In genomic region chr6:63635563-63636515, GRCh38 we compare ENCODE assay signal across 8 cellular contexts. TPM values are rescaled to one million over a fixed set of nuclear protein-coding genes. Genes with fewer than 3 reads are reported as not detected.
DNase-seq lines count a peak whose midpoint lies in the region; ATAC-seq and TF ChIP-seq lines count a peak whose summit lies in the region.

TSS of gene PHF3 (plus strand) at chr6:63635802. CDS start at chr6:63646552, 10,750 bp downstream.

- H3K9ac ChIP-seq in mucosa of rectum (ENCODE audit: low read depth in 1 of 2, low read length in 2 of 2), result peak within 1 kb of the TSS; percentile 86 to 95

- H3K4me1 ChIP-seq in PC-9 (replicated peaks; ENCODE audit: insufficient read depth) (peaks cover 37% of the 10 kb centered on the region), mucosa of rectum (ENCODE audit: control insufficient read depth in 2 of 2, insufficient read depth in 2 of 2, low read length in 2 of 2) (peaks cover 2 to 12% of the 10 kb centered on the region in 2 donors)

- H3K36me3 ChIP-seq in PC-9 (ENCODE audit: low read depth) (no peaks in the 10 kb centered on the region), mucosa of rectum (ENCODE audit: control insufficient read depth in 2 of 2, insufficient read depth in 2 of 2, low read length in 2 of 2) (no peaks in the 10 kb centered on the region)

- ATAC-seq in GM21717 (IDR thresholded peaks at IDR 0.05; ENCODE audit: unreplicated experiment), result peak; percentile 87

- H2AFZ ChIP-seq in PC-9, result peak within 1 kb of the TSS; percentile 89

- H4K20me1 ChIP-seq in PC-9 (ENCODE audit: insufficient read depth), result peaks cover 41% of the 10 kb centered on the region

- in situ Hi-C loops in KBM-7 (cut with MboI; ENCODE audit: low pct_unique_long_range_greater_than_20kb, low sequenced_read_pairs), result no loop called here

- TF ChIP-seq CTCF in PC-9 (conservative IDR thresholded peaks at IDR 0.05) (no peak; the same call in 1 of the 2 replicates), epithelial cell of proximal tubule (conservative IDR thresholded peaks at IDR 0.05; ENCODE audit: low read depth, low read length) (no peak)

- H3K27ac ChIP-seq in PC-9, result peak within 1 kb of the TSS; percentile 73
- peak within 1 kb of the TSS; percentile 98 for H3K27ac ChIP-seq in mucosa of rectum (ENCODE audit: low read depth in 2 of 2, low read length in 2 of 2)

- DNase-seq in DMS53 treated with DMSO at 0.1 percent for 48 hours (lab: John Stamatoyannopoulos, UW; ENCODE audit: unreplicated experiment) (peak; percentile 86), KBM-7 (peak; percentile 91), PC-9 (peak; percentile 61 to 92), epithelial cell of proximal tubule (ENCODE audit: low read depth) (no peak)
- peak; percentile 90 for DNase-seq in activated T-cell treated with anti-CD3 and anti-CD28 coated beads, Interleukin-2, amount 50 U/mL, for 1 hour
- DNase-seq in stimulated activated CD8-positive, alpha-beta memory T cell treated with anti-CD3 and anti-CD28 coated beads, Interleukin-4, amount 100 ng/mL, for 48 hours, result peak; percentile 89

- H3K4me3 ChIP-seq in PC-9, result peak within 1 kb of the TSS; percentile 68
- peak within 1 kb of the TSS; percentile 81 for H3K4me3 ChIP-seq in epithelial cell of proximal tubule (ENCODE audit: low read depth, low read length)
- H3K4me3 ChIP-seq in mucosa of rectum (ENCODE audit: low read length in 2 of 2), result peak within 1 kb of the TSS; percentile 90 to 97

- CTCF ChIA-PET in PC-9 (lab: Charles Lee), result interaction anchor here (0.6 to 1.4 kb wide), 3 partner anchors 37 to 167 kb away, joined by 3 to 5 read pairs (median 3); no protein-coding TSS in a partner anchor

- peaks cover 49% of the 10 kb centered on the region for H3K79me2 ChIP-seq in PC-9 (ENCODE audit: low read depth)

- no peaks in the 10 kb centered on the region for H3K9me3 ChIP-seq in PC-9 (ENCODE audit: insufficient read depth, low read depth)
- no peaks in the 10 kb centered on the region for H3K9me3 ChIP-seq in mucosa of rectum (ENCODE audit: control insufficient read depth in 2 of 2, low read length in 2 of 2)

- no peaks in the 10 kb centered on the region for H3K27me3 ChIP-seq in PC-9 (ENCODE audit: insufficient read depth, low read depth)
- no peaks in the 10 kb centered on the region for H3K27me3 ChIP-seq in mucosa of rectum (ENCODE audit: control insufficient read depth in 2 of 2, insufficient read depth in 2 of 2, low read length in 2 of 2)

- H3F3A ChIP-seq in PC-9 (ENCODE audit: insufficient read depth, low read depth), result peaks cover 9% of the 10 kb centered on the region; the same call in 1 of the 2 replicates

- H3K9me2 ChIP-seq in PC-9 (ENCODE audit: insufficient read depth), result no peaks in the 10 kb centered on the region

- TSS peak; percentile 32 for BruUV-seq in PC-9 (replicated peaks; lab: Mats Ljungman, UMichigan)

- intact Hi-C loops in PC-9 (cut with micrococcal nuclease; ENCODE audit: unreplicated experiment), result loop anchor here (2.0 to 5.0 kb wide), 3 partner anchors 37 to 64 kb away; partner anchors contain the start of genes LOC128125822 and PTP4A1

- H3K4me2 ChIP-seq in PC-9, result peak within 1 kb of the TSS; percentile 92

- POLR2A ChIA-PET in PC-9 (lab: Charles Lee; ENCODE audit: unreplicated experiment), result interaction anchor here (0.5 to 0.6 kb wide), 3 partner anchors 13 to 131 kb away, joined by 3 to 14 read pairs (median 3); no protein-coding TSS in a partner anchor

RNA-seq across cellular contexts. Expression of gene PHF3, which starts in this region (rescaled TPM):
- total RNA-seq in PC-9 (2021) (59.8 and 67.1 TPM in 2 replicates), epithelial cell of proximal tubule (20.2 and 27.9 TPM in 2 replicates)
